21 cellular contexts compared by ENCODE assay signal in genomic region chr7:130632111-130632510, GRCh38. TPM values are rescaled to one million over a fixed set of nuclear protein-coding genes. Genes with fewer than 3 reads are reported as not detected.
A peak's percentile ranks its signal among the peaks of the same experiment; 100 is the strongest.
DNase-seq lines count a peak whose midpoint lies in the region; ATAC-seq and TF ChIP-seq lines count a peak whose summit lies in the region.
"Had no signal": no experiment of that assay in that cellular context is flagged by ENCODE, and none has a peak within 500 bp of the region (broad histone marks: within the 10 kb centered on the region; RNA-seq: fewer than 3 reads in every experiment).

No MANE protein-coding gene starts in this region.

- H3K4me3 ChIP-seq in lower lobe of right lung = no peak overlapping the region
- H3K4me3 ChIP-seq: neural progenitor cell, tibial artery had no signal

- DNase-seq in AG08396 (ENCODE audit: low spot score) (peak; percentile 10), HT1080 (ENCODE audit: low read depth) (peak; percentile 88), astrocyte of the hippocampus (ENCODE audit: low read depth, low spot score) (peak; percentile 41), glomerular endothelial cell (ENCODE audit: extremely low read depth, low read depth, low spot score) (peak; percentile 18), T-helper 1 cell (no peak), DMS153 treated with DMSO at 0.1 percent for 48 hours (lab: John Stamatoyannopoulos, UW; ENCODE audit: unreplicated experiment) (no peak), lower lobe of right lung (no peak), GM19238 (ENCODE audit: insufficient read length, low spot score) (no peak)
- DNase-seq: activated CD4-positive, alpha-beta memory T cell treated with anti-CD3 and anti-CD28 coated beads for 36 hours; amniotic stem cell; cortex of kidney; NCI-H1105 treated with DMSO at 0.1 percent for 48 hours; NCI-H2171 treated with DMSO at 0.1 percent for 48 hours; stimulated activated CD4-positive, alpha-beta T cell treated with anti-CD3 and anti-CD28 coated beads, Interleukin-4, amount 100 ng/mL, for 24 hours; tibial artery had no signal

- no peak overlapping the region for H3K27ac ChIP-seq in lower lobe of right lung
- H3K27ac ChIP-seq: neural progenitor cell, tibial artery had no signal

- H3K9me3 ChIP-seq in lower lobe of right lung = peaks cover 24% of the 10 kb centered on the region

- no peaks in the 10 kb centered on the region for H3K27me3 ChIP-seq in lower lobe of right lung (ENCODE audit: low read depth)
- H3K27me3 ChIP-seq: neural progenitor cell, tibial artery had no signal

- intact Hi-C loops in lower lobe of right lung (cut with DNase I) = no loop called here

- no peaks in the 10 kb centered on the region for H3K4me1 ChIP-seq in lower lobe of right lung
- H3K4me1 ChIP-seq: neural progenitor cell, tibial artery had no signal

- no peak for ATAC-seq in lower lobe of right lung
- ATAC-seq: sciatic nerve had no signal

- TF ChIP-seq CTCF in lower lobe of right lung (IDR thresholded peaks at IDR 0.05) = no peak

- H3K36me3 ChIP-seq in lower lobe of right lung = no peaks in the 10 kb centered on the region
- H3K36me3 ChIP-seq: neural progenitor cell had no signal

RNA-seq across cellular contexts. Expression of gene COPG2, which starts 36.4 kb away (rescaled TPM):
- total RNA-seq in HT1080 (2014; rRNA removed; shearing (Covaris generic)) = 11.1 and 15.3 TPM in 2 replicates
- polyA plus RNA-seq in HT1080 (2015; cell fraction: cytosol; rRNA removed) = 19.5 and 21.3 TPM in 2 replicates
- polyA plus RNA-seq in HT1080 (2015; cell fraction: nucleus; rRNA removed) = 29.3 and 31.0 TPM in 2 replicates
- 14.3 and 19.6 TPM in 2 replicates for total RNA-seq in glomerular endothelial cell
- total RNA-seq in lower lobe of right lung = 16.9 TPM

RNA-seq across cellular contexts. Expression of gene TSGA13, which starts 54.2 kb away (rescaled TPM):
- total RNA-seq in HT1080 (2014; rRNA removed; shearing (Covaris generic)) = not detected in 2 replicates
- polyA plus RNA-seq in HT1080 (2015; cell fraction: cytosol; rRNA removed) = not detected in 2 replicates
- not detected in 2 replicates for polyA plus RNA-seq in HT1080 (2015; cell fraction: nucleus; rRNA removed)
- total RNA-seq in glomerular endothelial cell (not detected in 2 replicates), lower lobe of right lung (not detected)
- total RNA-seq: activated CD4-positive, alpha-beta memory T cell treated with anti-CD3 and anti-CD28 coated beads for 36 hours; H1; sciatic nerve; SK-MEL-5 had no signal
- polyA plus RNA-seq: AG04450, H1, IgD-negative memory B cell had no signal

Comparison
In these comparisons a context has a peak if more than half of its experiments do, and no peak if none do; other contexts are left out.
1. DNase-seq: peak in AG08396 (single experiment), HT1080 (single experiment), astrocyte of the hippocampus (single experiment) and glomerular endothelial cell (single experiment); none in T-helper 1 cell (0 of 5), DMS153 treated with DMSO at 0.1 percent for 48 hours (single experiment), lower lobe of right lung (single experiment) and GM19238 (single experiment).